Comparison of ENCODE assay signal across 10 cellular contexts in the genomic region with DNA sequence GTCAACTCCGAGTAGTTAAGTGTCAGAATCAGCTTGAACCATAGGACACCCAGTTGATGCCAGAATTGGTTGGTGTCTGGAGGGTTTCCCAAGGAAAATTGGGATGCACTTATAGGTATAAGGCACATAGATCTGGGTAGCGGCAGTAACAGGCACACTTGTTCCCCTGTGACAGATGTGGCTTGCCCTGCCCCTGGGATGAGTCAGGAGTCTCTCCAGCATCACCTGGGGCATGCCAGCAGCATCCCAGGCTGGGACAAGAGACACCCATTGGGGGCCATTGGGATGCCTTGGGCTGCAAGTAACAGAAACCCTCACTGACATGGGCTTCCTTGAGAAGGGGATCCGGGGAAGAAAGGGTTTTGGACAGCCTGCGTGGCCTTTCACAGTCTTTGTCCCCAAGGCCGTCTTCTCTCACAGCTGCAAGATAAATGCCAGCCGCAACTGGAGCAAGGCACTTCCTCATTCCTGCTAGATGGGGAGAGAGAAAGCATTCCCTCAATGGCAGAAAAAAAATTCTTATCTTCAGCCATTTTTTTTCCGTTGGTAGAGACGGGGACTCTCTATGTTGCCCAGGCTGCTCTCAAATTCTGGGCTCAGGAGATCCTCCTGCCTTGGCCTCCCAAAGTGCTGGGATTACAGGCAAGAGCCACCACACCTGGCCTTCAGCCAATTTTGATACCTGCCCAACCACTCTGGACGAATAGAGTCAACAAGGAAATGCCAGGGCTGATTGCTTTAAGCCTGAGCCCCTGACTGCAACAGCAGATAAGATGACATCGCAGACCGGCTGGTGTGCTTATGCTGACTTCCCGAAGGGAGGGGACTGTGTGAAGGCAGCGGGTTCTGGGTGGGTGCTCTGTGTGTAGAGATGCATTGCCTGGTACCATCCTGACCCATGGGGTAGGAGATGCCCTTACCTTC. TPM values are rescaled to one million over a fixed set of nuclear protein-coding genes. Genes with fewer than 3 reads are reported as not detected.
DNase-seq lines count a peak whose midpoint lies in the region; ATAC-seq and TF ChIP-seq lines count a peak whose summit lies in the region.
"Had no signal": no experiment of that assay in that cellular context is flagged by ENCODE, and none has a peak within 500 bp of the region (broad histone marks: within the 10 kb centered on the region; RNA-seq: fewer than 3 reads in every experiment).

No MANE protein-coding gene starts in this region.

- H3K4me3 ChIP-seq in hepatocyte: no peak overlapping the region
- H3K4me3 ChIP-seq: right lobe of liver had no signal

- ATAC-seq in Right ventricle myocardium superior (ENCODE audit: poor library complexity) (peak; percentile 56), left cardiac atrium (no peak)
- no peak for ATAC-seq in activated naive CD4-positive, alpha-beta T cell treated with anti-CD3 and anti-CD28 coated beads, Interleukin-2, amount 50 U/mL, for 72 hours

- intact Hi-C loops in Right ventricle myocardium superior (cut with DNase I): no loop called here
- intact Hi-C loops in left cardiac atrium (cut with DNase I): no loop called here

- H3K4me1 ChIP-seq in hepatocyte (ENCODE audit: insufficient read depth): no peaks in the 10 kb centered on the region

- H3K9me2 ChIP-seq in hepatocyte (replicated peaks; ENCODE audit: insufficient read depth): no peaks in the 10 kb centered on the region

- H3K36me3 Mint-ChIP-seq in activated naive CD4-positive, alpha-beta T cell treated with anti-CD3 and anti-CD28 coated beads, Interleukin-2, amount 50 U/mL, for 72 hours: peaks cover 0 to 4% of the 10 kb centered on the region in 2 donors

- no peaks in the 10 kb centered on the region for H3K36me3 ChIP-seq in hepatocyte (replicated peaks; ENCODE audit: insufficient read depth, low read depth)
- H3K36me3 ChIP-seq: right lobe of liver had no signal

- H3K27ac Mint-ChIP-seq in activated naive CD4-positive, alpha-beta T cell treated with anti-CD3 and anti-CD28 coated beads, Interleukin-2, amount 50 U/mL, for 72 hours: no peak overlapping the region
- H3K27ac Mint-ChIP-seq: stimulated activated naive CD8-positive, alpha-beta T cell treated with anti-CD3 and anti-CD28 coated beads, Interleukin-15, Interleukin-2, amounts not matched to agents 100 ng/mL and 50 ng/mL, for 24 hours had no signal

- peak overlapping the region; percentile 54 for H3K27ac ChIP-seq in hepatocyte
- H3K27ac ChIP-seq: right lobe of liver had no signal

- H2AFZ ChIP-seq in hepatocyte: no peak overlapping the region

- H3K9me3 ChIP-seq in hepatocyte (ENCODE audit: low read depth): no peaks in the 10 kb centered on the region
- H3K9me3 ChIP-seq: right lobe of liver had no signal

- no peaks in the 10 kb centered on the region for H3K9me3 Mint-ChIP-seq in activated naive CD4-positive, alpha-beta T cell treated with anti-CD3 and anti-CD28 coated beads, Interleukin-2, amount 50 U/mL, for 72 hours
- H3K9me3 Mint-ChIP-seq: stimulated activated naive CD8-positive, alpha-beta T cell treated with anti-CD3 and anti-CD28 coated beads, Interleukin-15, Interleukin-2, amounts not matched to agents 100 ng/mL and 50 ng/mL, for 24 hours had no signal

- no peaks in the 10 kb centered on the region for H4K20me1 ChIP-seq in hepatocyte (ENCODE audit: insufficient read depth, poor library complexity, severe bottlenecking)

- peak overlapping the region; percentile 53 for H3K4me2 ChIP-seq in hepatocyte

- no peak for DNase-seq in Right ventricle myocardium superior
- DNase-seq in left cardiac atrium: no peak
- peak; percentile 52 for DNase-seq in NOMO-1 treated with DMSO at 0.1 percent for 48 hours (lab: John Stamatoyannopoulos, UW; ENCODE audit: unreplicated experiment)
- peak; percentile 79 for DNase-seq in hepatocyte (ENCODE audit: low spot score)
- DNase-seq in ureter (ENCODE audit: low spot score): peak; percentile 84
- no peak for DNase-seq in NCI-H128 (lab: John Stamatoyannopoulos, UW; ENCODE audit: unreplicated experiment)
- no peak for DNase-seq in occipital lobe (lab: John Stamatoyannopoulos, UW)
- DNase-seq in activated naive CD4-positive, alpha-beta T cell treated with anti-CD3 and anti-CD28 coated beads, Interleukin-2, amount 50 U/mL, for 72 hours (ENCODE audit: low spot score in 2 of 2): no peak
- DNase-seq: right lobe of liver had no signal

- no peak for TF ChIP-seq CTCF in hepatocyte (IDR thresholded peaks at IDR 0.05; ENCODE audit: poor library complexity)

- no peaks in the 10 kb centered on the region for H3K27me3 ChIP-seq in hepatocyte
- H3K27me3 ChIP-seq: right lobe of liver had no signal

- no peaks in the 10 kb centered on the region for H3K79me2 ChIP-seq in hepatocyte

- WGBS in hepatocyte (ENCODE audit: low lambda C conversion rate, missing lambda C conversion rate): 34% methylated on average over 13 of the region's 13 CpGs

RNA-seq across cellular contexts. Expression of a gene that starts 13.3 kb away (rescaled TPM):
- total RNA-seq in Right ventricle myocardium superior: 49.8 TPM
- 10 to 100 TPM; 45.6 to 67.2 TPM for total RNA-seq in left cardiac atrium
- 39.6 and 42.4 TPM in 2 replicates for total RNA-seq in hepatocyte
- polyA plus RNA-seq in hepatocyte: 62.4 and 64.9 TPM in 2 replicates
- total RNA-seq in ureter: 54.8 TPM
- total RNA-seq in occipital lobe: 78.0 TPM
- 10 to 100 TPM in 1 of 2 donors, 1 to 10 TPM in 1; 7.7 to 14.2 TPM for total RNA-seq in activated naive CD4-positive, alpha-beta T cell treated with anti-CD3 and anti-CD28 coated beads, Interleukin-2, amount 50 U/mL, for 72 hours

Comparison
In these comparisons a context has a peak if more than half of its experiments do, and no peak if none do; other contexts are left out.
1. DNase-seq: peak in NOMO-1 treated with DMSO at 0.1 percent for 48 hours (single experiment), hepatocyte (single experiment) and ureter (single experiment); none in Right ventricle myocardium superior (single experiment), left cardiac atrium (single experiment), NCI-H128 (single experiment), occipital lobe (single experiment) and activated naive CD4-positive, alpha-beta T cell treated with anti-CD3 and anti-CD28 coated beads, Interleukin-2, amount 50 U/mL, for 72 hours (0 of 2).